ENCODE assay signal across 23 cellular contexts in the genomic region with DNA sequence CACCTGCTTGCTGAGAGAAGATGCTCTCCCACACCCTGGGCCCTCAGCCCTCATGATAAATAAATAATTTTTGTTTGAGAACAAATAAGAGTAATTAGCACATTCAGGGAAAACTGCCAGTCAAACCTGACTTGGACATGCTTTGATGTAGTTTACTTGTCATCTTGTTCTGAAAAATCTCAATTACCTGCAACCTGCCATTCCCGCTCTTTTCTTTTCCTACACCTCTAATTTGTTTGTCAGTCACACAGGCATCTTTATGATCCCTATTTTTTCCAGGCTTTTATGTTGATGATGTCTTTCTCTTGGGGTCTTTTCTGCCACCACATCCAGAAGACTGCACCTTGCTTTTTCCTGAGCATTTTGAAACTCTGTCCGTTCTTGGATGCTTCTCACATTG. TPM values are rescaled to one million over a fixed set of nuclear protein-coding genes. Genes with fewer than 3 reads are reported as not detected.
"Had no signal": no experiment of that assay in that cellular context is flagged by ENCODE, and none has a peak within 500 bp of the region (broad histone marks: within the 10 kb centered on the region; RNA-seq: fewer than 3 reads in every experiment).

No MANE protein-coding gene starts in this region.

- H3K4me3 ChIP-seq: body of pancreas, dorsolateral prefrontal cortex, lower lobe of right lung, right lobe of liver, stomach had no signal

- H3K9me3 ChIP-seq: body of pancreas, lower lobe of right lung, right lobe of liver, stomach had no signal

- DNase-seq: activated CD4-positive, alpha-beta memory T cell treated with anti-CD3 and anti-CD28 coated beads for 36 hours; activated CD4-positive, alpha-beta T cell treated with anti-CD3 and anti-CD28 coated beads for 4 hours; activated CD8-positive, alpha-beta memory T cell treated with anti-CD3 and anti-CD28 coated beads, Interleukin-2, amount 10 ng/mL, durations not matched to agents 7 days and 5 days; activated naive CD8-positive, alpha-beta T cell treated with anti-CD3 and anti-CD28 coated beads for 36 hours; amniotic stem cell; erythroblast; foreskin melanocyte; glutamatergic neuron; lower lobe of right lung; naive B cell; right lobe of liver; stimulated activated CD4-positive, alpha-beta T cell treated with anti-CD3 and anti-CD28 coated beads, Interleukin-4, amount 100 ng/mL, for 24 hours; stomach had no signal

- H3K79me2 ChIP-seq: parathyroid adenoma had no signal

- FAIRE-seq: keratinocyte had no signal

- H3K9ac ChIP-seq: parathyroid adenoma had no signal

- H2AFZ ChIP-seq: parathyroid adenoma had no signal

- H3K4me1 ChIP-seq: body of pancreas, parathyroid adenoma, right lobe of liver had no signal

- ATAC-seq: activated CD8-positive, alpha-beta memory T cell treated with anti-CD3 and anti-CD28 coated beads, Interleukin-2, amount 10 ng/mL, durations not matched to agents 7 days and 5 days; body of pancreas; stimulated activated effector memory CD8-positive, alpha-beta T cell treated with anti-CD3 and anti-CD28 coated beads, Interleukin-12 subunit alpha, Interleukin-12 subunit beta, amount 100 ng/mL, for 72 hours; WTC11 had no signal

- H3K36me3 ChIP-seq: lower lobe of right lung, right lobe of liver, stomach had no signal

- H3K27me3 ChIP-seq: body of pancreas, right lobe of liver, stomach had no signal

- H3K27ac ChIP-seq: dorsolateral prefrontal cortex, lower lobe of right lung, parathyroid adenoma, right lobe of liver, stomach had no signal

RNA-seq across cellular contexts. Expression of gene TGFBI, which starts 28.6 kb away (rescaled TPM):
- total RNA-seq: activated naive CD8-positive, alpha-beta T cell treated with anti-CD3 and anti-CD28 coated beads for 36 hours had no signal

RNA-seq across cellular contexts. Expression of gene LECT2, which starts 45.4 kb away (rescaled TPM):
- total RNA-seq: activated CD4-positive, alpha-beta memory T cell treated with anti-CD3 and anti-CD28 coated beads for 36 hours; activated CD8-positive, alpha-beta memory T cell treated with anti-CD3 and anti-CD28 coated beads, Interleukin-2, amount 10 ng/mL, durations not matched to agents 7 days and 5 days; activated naive CD8-positive, alpha-beta T cell treated with anti-CD3 and anti-CD28 coated beads for 36 hours; body of pancreas; cardiac septum; dorsolateral prefrontal cortex; lower lobe of right lung; mononuclear cell; stomach; T-helper 2 cell treated with Interferon-gamma antibody and Interleukin-4, amounts not matched to agents 100 ng/mL and 5 ng/mL, for 36 hours; temporal lobe; WTC11 had no signal
- polyA plus RNA-seq: keratinocyte, stomach had no signal
